18 cellular contexts compared by ENCODE assay signal in the genomic region with DNA sequence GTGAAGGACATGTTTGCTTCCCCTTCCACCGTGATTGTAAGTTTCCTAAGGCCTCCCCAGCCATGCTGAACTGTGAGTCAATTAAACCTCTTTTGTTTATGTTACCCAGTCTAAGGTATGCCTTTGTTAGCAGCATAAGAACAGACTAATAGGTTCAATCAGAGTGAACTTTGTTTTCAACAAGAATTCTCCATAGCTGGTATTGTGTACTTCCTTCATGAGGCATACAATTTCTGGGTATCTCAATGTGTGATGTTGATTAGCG.
DNase-seq lines count a peak whose midpoint lies in the region; ATAC-seq and TF ChIP-seq lines count a peak whose summit lies in the region.
"Had no signal": no experiment of that assay in that cellular context is flagged by ENCODE, and none has a peak within 500 bp of the region (broad histone marks: within the 10 kb centered on the region; RNA-seq: fewer than 3 reads in every experiment).

No MANE protein-coding gene starts in this region.

- DNase-seq in brain microvascular endothelial cell = no peak
- DNase-seq in NCI-H2196 (lab: John Stamatoyannopoulos, UW; ENCODE audit: unreplicated experiment) = no peak
- DNase-seq: ACHN; BE2C; Caco-2; CD8-positive, alpha-beta memory T cell; DND-41; GF-D8; GM23248; H9; HFFc6 had no signal

- H3K4me3 ChIP-seq in BLaER1 treated with 17β-estradiol and CSF1 and Interleukin-3, amounts not matched to agents 10 nM and 100 nM = no peak overlapping the region; a peak in 1 of 20 replicates
- H3K4me3 ChIP-seq in KMS-11 (IDR thresholded peaks at IDR 0.05; ENCODE audit: insufficient read depth, low read depth, low read length) = no peak overlapping the region
- H3K4me3 ChIP-seq in brain microvascular endothelial cell (ENCODE audit: low read depth, low read length) = no peak overlapping the region
- peak overlapping the region in 1 of 2 experiments; percentile 28 for H3K4me3 ChIP-seq in neutrophil (ENCODE audit: low read depth in 1 of 2, low read length in 1 of 2)
- H3K4me3 ChIP-seq: GM23248 had no signal

- H3K9ac ChIP-seq in BLaER1 treated with 17β-estradiol and CSF1 and Interleukin-3, amounts not matched to agents 10 nM and 100 nM = peak overlapping the region in 1 of 11 experiments; percentile 51; a peak in 2 of 22 replicates
- no peak overlapping the region for H3K9ac ChIP-seq in KMS-11
- H3K9ac ChIP-seq: GM23248 had no signal

- peak overlapping the region in 6 of 11 experiments; percentile 29 to 75 (median 47); a peak in 9 of 22 replicates for H3K4me2 ChIP-seq in BLaER1 treated with 17β-estradiol and CSF1 and Interleukin-3, amounts not matched to agents 10 nM and 100 nM
- peak overlapping the region; percentile 19; the same call in 1 of the 2 replicates for H3K4me2 ChIP-seq in KMS-11

- no peak for ATAC-seq in GM18870 (IDR thresholded peaks at IDR 0.05; ENCODE audit: unreplicated experiment)
- ATAC-seq in HG02884 (IDR thresholded peaks at IDR 0.05; ENCODE audit: unreplicated experiment) = no peak
- ATAC-seq in esophagus mucosa = no peak

- no peaks in the 10 kb centered on the region for H4K20me1 ChIP-seq in BLaER1 treated with 17β-estradiol and CSF1 and Interleukin-3, amounts not matched to agents 10 nM and 100 nM
- no peaks in the 10 kb centered on the region for H4K20me1 ChIP-seq in KMS-11 (ENCODE audit: insufficient read depth)

- in situ Hi-C loops in brain microvascular endothelial cell (cut with HindIII; ENCODE audit: low pct_ligation_motif_present, low sequenced_read_pairs) = no loop called here

- peaks cover 0 to 12% (median 0%) of the 10 kb centered on the region in 11 experiments; a peak in 3 of 22 replicates for H3K36me3 ChIP-seq in BLaER1 treated with 17β-estradiol and CSF1 and Interleukin-3, amounts not matched to agents 10 nM and 100 nM
- H3K36me3 ChIP-seq in KMS-11 (ENCODE audit: insufficient read depth) = no peaks in the 10 kb centered on the region
- H3K36me3 ChIP-seq in brain microvascular endothelial cell (replicated peaks) = no peaks in the 10 kb centered on the region
- no peaks in the 10 kb centered on the region for H3K36me3 ChIP-seq in neutrophil
- H3K36me3 ChIP-seq: BE2C had no signal

- peak overlapping the region; percentile 15; the same call in 1 of the 2 replicates for H2AFZ ChIP-seq in KMS-11 (ENCODE audit: low read depth)
- H2AFZ ChIP-seq: GM23248 had no signal

- peaks cover 0 to 65% (median 0%) of the 10 kb centered on the region in 11 experiments; a peak in 11 of 22 replicates for H3K9me3 ChIP-seq in BLaER1 treated with 17β-estradiol and CSF1 and Interleukin-3, amounts not matched to agents 10 nM and 100 nM (replicated peaks in 1 of 11)
- no peaks in the 10 kb centered on the region for H3K9me3 ChIP-seq in neutrophil
- H3K9me3 ChIP-seq: BE2C, Caco-2 had no signal

- H3K79me2 ChIP-seq in KMS-11 (ENCODE audit: insufficient read depth, low read depth) = no peaks in the 10 kb centered on the region

- H3K27ac ChIP-seq in BLaER1 treated with 17β-estradiol and CSF1 and Interleukin-3, amounts not matched to agents 10 nM and 100 nM = peak overlapping the region in 9 of 11 experiments; percentile 17 to 78 (median 56); a peak in 15 of 22 replicates
- no peak overlapping the region for H3K27ac ChIP-seq in KMS-11
- peak overlapping the region; percentile 73 for H3K27ac ChIP-seq in brain microvascular endothelial cell
- peak overlapping the region; percentile 96 for H3K27ac ChIP-seq in neutrophil
- H3K27ac ChIP-seq: GM23248, HL-60 had no signal

- H3K27me3 ChIP-seq in BLaER1 treated with 17β-estradiol and CSF1 and Interleukin-3, amounts not matched to agents 10 nM and 100 nM = no peaks in the 10 kb centered on the region
- H3K27me3 ChIP-seq in KMS-11 (ENCODE audit: insufficient read depth, low read depth) (no peaks in the 10 kb centered on the region), brain microvascular endothelial cell (replicated peaks) (no peaks in the 10 kb centered on the region), neutrophil (no peaks in the 10 kb centered on the region)
- H3K27me3 ChIP-seq: BE2C had no signal

- no peak for TF ChIP-seq CTCF in KMS-11 (conservative IDR thresholded peaks at IDR 0.05; ENCODE audit: low read depth, low read length)
- TF ChIP-seq CTCF in brain microvascular endothelial cell (IDR thresholded peaks at IDR 0.05; ENCODE audit: low read depth, low read length, missing control alignments) = no peak
- TF ChIP-seq CTCF in neutrophil (IDR thresholded peaks at IDR 0.05) = no peak

- peaks cover 0 to 54% (median 12%) of the 10 kb centered on the region in 10 experiments; a peak in 11 of 20 replicates for H3K4me1 ChIP-seq in BLaER1 treated with 17β-estradiol and CSF1 and Interleukin-3, amounts not matched to agents 10 nM and 100 nM
- H3K4me1 ChIP-seq in KMS-11 (ENCODE audit: low read depth, poor library complexity, severe bottlenecking) = peaks cover 31% of the 10 kb centered on the region
- H3K4me1 ChIP-seq in neutrophil (ENCODE audit: control insufficient read depth in 1 of 2, insufficient read depth in 1 of 2, low read depth in 1 of 2, low read length in 1 of 2) = peaks cover 43 to 50% of the 10 kb centered on the region in 2 experiments
- H3K4me1 ChIP-seq: BE2C, Caco-2 had no signal
